In the genomic region with DNA sequence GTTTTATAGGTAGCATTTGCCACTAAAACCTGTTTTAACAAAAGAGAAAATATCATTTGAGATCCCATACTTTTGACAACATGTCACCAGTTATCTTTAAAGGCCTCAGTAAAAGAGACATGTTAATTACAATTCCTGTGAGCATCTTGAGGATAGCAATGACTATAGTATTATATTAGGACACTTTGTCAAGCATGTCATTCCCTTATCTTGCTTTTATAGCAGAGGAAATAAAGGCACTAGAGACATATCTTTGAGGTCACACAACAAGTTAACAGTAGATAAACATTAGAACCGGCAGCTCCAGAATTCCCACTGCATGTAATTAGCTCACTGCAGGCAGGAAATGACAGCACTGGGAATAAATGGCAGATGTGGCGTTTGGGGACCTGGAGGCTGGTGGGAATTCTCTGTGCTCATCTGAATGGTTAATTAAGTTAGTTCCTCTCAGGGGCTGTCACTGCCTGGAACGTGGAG, we compare ENCODE assay signal across 1 cellular context.
TF ChIP-seq lines count a peak whose summit lies in the region.

No MANE protein-coding gene starts in this region.

TF ChIP-seq in IMR-90, 13 proteins besides CTCF, POLR2A, EP300 and RAD21:
- no peak for TF ChIP-seq ELK1 (IDR thresholded peaks at IDR 0.05; ENCODE audit: borderline replicate concordance, low read depth, low read length)
- TF ChIP-seq SMC3 (IDR thresholded peaks at IDR 0.05; ENCODE audit: low read depth, low read length) = no peak
- no peak for TF ChIP-seq MAFK (IDR thresholded peaks at IDR 0.05; ENCODE audit: low read depth, low read length)
- no peak for TF ChIP-seq USF2 (IDR thresholded peaks at IDR 0.05; ENCODE audit: low read depth, low read length)
